Comparison of ENCODE assay signal across 8 cellular contexts in the genomic region with DNA sequence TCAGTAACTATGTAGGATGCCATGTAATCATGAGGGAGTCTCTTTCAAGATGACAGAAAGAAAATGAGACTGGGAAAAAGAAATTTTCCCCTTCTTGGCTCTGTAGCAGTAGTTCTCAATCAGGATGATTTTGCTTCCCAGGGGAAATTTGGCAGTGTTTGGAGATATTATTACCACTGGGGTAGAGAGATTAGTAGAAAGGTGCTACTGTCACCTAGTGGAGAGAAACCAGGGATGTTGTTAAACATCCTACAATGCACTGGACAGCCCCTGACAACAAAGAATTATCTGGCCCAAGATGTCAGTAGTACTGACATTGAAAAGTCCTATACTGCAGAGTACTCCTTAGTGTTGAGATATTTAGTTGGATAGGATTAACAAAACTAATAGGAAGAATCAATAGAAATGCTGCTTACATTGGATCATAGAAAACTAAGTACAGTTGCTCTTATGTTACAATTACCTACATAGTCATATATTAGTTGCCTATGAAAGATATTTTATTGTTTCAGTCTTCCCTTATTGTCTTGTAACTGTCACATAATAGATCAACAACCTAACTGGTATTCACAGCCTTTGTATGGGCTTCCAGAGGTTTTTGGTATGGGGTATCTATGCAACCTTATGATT.
DNase-seq lines count a peak whose midpoint lies in the region; ATAC-seq and TF ChIP-seq lines count a peak whose summit lies in the region.

No MANE protein-coding gene starts in this region.

- TF ChIP-seq CTCF in RWPE2 (IDR thresholded peaks at IDR 0.05; ENCODE audit: poor library complexity, severe bottlenecking) (peak; percentile 83), foreskin fibroblast (IDR thresholded peaks at IDR 0.05; ENCODE audit: low read depth, low read length) (peak; percentile 69)

- no peaks in the 10 kb centered on the region for H3K27me3 ChIP-seq in RWPE2 (ENCODE audit: insufficient read depth, poor library complexity, severe bottlenecking)

- DNase-seq in DMS53 treated with DMSO at 0.1 percent for 48 hours (lab: John Stamatoyannopoulos, UW; ENCODE audit: unreplicated experiment), result peak; percentile 16
- no peak for DNase-seq in RWPE2 (ENCODE audit: low spot score)
- DNase-seq in foreskin fibroblast, result peak; percentile 18 to 63
- DNase-seq in smooth muscle cell of the brain vasculature (ENCODE audit: low read depth, low spot score), result peak; percentile 28
- DNase-seq in SHP77 (lab: John Stamatoyannopoulos, UW), result no peak
- DNase-seq in NCI-H128 (lab: John Stamatoyannopoulos, UW; ENCODE audit: unreplicated experiment), result no peak
- no peak for DNase-seq in NCI-H1930 (lab: John Stamatoyannopoulos, UW)

- ATAC-seq in HG02610 (IDR thresholded peaks at IDR 0.05; ENCODE audit: unreplicated experiment) (peak; percentile 58), RWPE2 (ENCODE audit: low read depth) (peak; percentile 84)

- no peaks in the 10 kb centered on the region for H3K36me3 ChIP-seq in RWPE2 (ENCODE audit: low read depth)

- no peak overlapping the region for H3K4me3 ChIP-seq in RWPE2 (ENCODE audit: severe bottlenecking)
- no peak overlapping the region for H3K4me3 ChIP-seq in foreskin fibroblast (ENCODE audit: low read depth in 1 of 2, low read length in 2 of 2)

- H3K9me3 ChIP-seq in RWPE2 (ENCODE audit: severe bottlenecking), result no peaks in the 10 kb centered on the region

- H3K27ac ChIP-seq in RWPE2 (ENCODE audit: poor library complexity, severe bottlenecking), result no peak overlapping the region

- H3K4me1 ChIP-seq in RWPE2 (ENCODE audit: insufficient read depth, poor library complexity, severe bottlenecking), result no peaks in the 10 kb centered on the region

Comparison
In these comparisons a context has a peak if more than half of its experiments do, and no peak if none do; other contexts are left out.
1. DNase-seq: peak in DMS53 treated with DMSO at 0.1 percent for 48 hours (single experiment), foreskin fibroblast (2 of 2) and smooth muscle cell of the brain vasculature (single experiment); none in RWPE2 (single experiment), SHP77 (0 of 2), NCI-H128 (single experiment) and NCI-H1930 (0 of 2).